1 cellular context compared by ENCODE assay signal in the genomic region with DNA sequence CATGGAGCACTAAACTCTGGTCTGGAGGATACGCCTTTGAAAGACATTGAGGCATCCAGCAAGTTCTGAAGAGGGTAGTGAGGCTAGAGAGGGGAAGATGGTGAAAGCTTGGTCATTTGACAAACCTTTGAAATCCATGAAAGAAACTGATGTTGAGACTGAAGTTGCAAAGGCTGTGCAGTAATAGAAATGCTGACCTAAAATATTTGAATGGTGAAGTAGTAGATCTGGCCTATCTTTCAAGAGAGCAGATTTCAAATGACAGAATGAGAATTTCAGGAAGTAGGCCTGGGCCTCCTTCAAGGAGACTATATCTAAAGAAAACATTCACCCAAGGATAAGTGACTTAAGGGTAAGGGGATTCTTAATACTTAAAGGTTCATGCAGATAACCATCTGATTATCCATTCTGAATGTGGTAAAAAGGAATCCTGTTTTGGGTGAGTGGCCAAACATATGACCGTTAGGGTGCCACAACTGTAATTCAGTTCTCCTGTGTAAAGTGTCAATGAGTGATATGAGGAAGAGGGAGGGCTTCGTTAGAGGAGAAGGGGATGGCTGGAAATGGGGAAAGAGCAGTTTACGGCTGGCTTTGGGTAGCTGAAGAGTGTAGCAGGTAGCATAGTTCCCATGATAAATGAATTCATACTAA.
TF ChIP-seq lines count a peak whose summit lies in the region.

No MANE protein-coding gene starts in this region.

TF ChIP-seq in K562, 482 proteins besides CTCF, POLR2A, EP300 and RAD21 (continued from another document):
- TF ChIP-seq, protein P1, sequence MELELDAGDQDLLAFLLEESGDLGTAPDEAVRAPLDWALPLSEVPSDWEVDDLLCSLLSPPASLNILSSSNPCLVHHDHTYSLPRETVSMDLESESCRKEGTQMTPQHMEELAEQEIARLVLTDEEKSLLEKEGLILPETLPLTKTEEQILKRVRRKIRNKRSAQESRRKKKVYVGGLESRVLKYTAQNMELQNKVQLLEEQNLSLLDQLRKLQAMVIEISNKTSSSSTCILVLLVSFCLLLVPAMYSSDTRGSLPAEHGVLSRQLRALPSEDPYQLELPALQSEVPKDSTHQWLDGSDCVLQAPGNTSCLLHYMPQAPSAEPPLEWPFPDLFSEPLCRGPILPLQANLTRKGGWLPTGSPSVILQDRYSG (tag; conservative IDR thresholded peaks at IDR 0.05; ENCODE audit: low read depth): peak; percentile 50; the same call in 1 of the 2 replicates
- TF ChIP-seq, protein P2, sequence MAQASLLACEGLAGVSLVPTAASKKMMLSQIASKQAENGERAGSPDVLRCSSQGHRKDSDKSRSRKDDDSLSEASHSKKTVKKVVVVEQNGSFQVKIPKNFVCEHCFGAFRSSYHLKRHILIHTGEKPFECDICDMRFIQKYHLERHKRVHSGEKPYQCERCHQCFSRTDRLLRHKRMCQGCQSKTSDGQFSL (CRISPR knock-in tag; IDR thresholded peaks at IDR 0.05): no peak
- TF ChIP-seq, protein P2 (tag; IDR thresholded peaks at IDR 0.05): peak in 1 of 2 experiments; percentile 57; a peak in 1 of 4 replicates
- peak; percentile 36; the same call in 1 of the 2 replicates for TF ChIP-seq SMAD4 (CRISPR knock-in tag; conservative IDR thresholded peaks at IDR 0.05)
- no peak for TF ChIP-seq ATF1 (CRISPR knock-in tag; IDR thresholded peaks at IDR 0.05)
- no peak for TF ChIP-seq ATF1 (tag; IDR thresholded peaks at IDR 0.05)
- peak; percentile 60 for TF ChIP-seq PTRF (tag; IDR thresholded peaks at IDR 0.05)
- no peak for TF ChIP-seq CTBP1 (IDR thresholded peaks at IDR 0.05; ENCODE audit: borderline replicate concordance)
- TF ChIP-seq, protein P3, sequence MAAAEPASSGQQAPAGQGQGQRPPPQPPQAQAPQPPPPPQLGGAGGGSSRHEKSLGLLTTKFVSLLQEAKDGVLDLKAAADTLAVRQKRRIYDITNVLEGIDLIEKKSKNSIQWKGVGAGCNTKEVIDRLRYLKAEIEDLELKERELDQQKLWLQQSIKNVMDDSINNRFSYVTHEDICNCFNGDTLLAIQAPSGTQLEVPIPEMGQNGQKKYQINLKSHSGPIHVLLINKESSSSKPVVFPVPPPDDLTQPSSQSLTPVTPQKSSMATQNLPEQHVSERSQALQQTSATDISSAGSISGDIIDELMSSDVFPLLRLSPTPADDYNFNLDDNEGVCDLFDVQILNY (CRISPR knock-in tag; IDR thresholded peaks at IDR 0.05): no peak
- TF ChIP-seq HDAC2 (IDR thresholded peaks at IDR 0.05): no peak
- no peak for TF ChIP-seq NR4A1 (CRISPR knock-in tag; IDR thresholded peaks at IDR 0.05)
- TF ChIP-seq NR4A1 (tag; IDR thresholded peaks at IDR 0.05): peak; percentile 33; the same call in 1 of the 2 replicates
- TF ChIP-seq SPI1 (IDR thresholded peaks at IDR 0.05; ENCODE audit: borderline replicate concordance, low read depth, low read length): peak; percentile 4; the same call in 1 of the 2 replicates
- TF ChIP-seq XRCC5 (IDR thresholded peaks at IDR 0.05; ENCODE audit: low read depth, low read length): no peak
- TF ChIP-seq DDX20 (tag; IDR thresholded peaks at IDR 0.05; ENCODE audit: low read depth): 0 out of 2 replicates have a peak, but pooled peaks have one; percentile 58
- TF ChIP-seq ZFX (CRISPR knock-in tag; IDR thresholded peaks at IDR 0.05): peak; percentile 67
- TF ChIP-seq MTA3 (IDR thresholded peaks at IDR 0.05; ENCODE audit: borderline replicate concordance): no peak
- TF ChIP-seq BACH1 (tag; IDR thresholded peaks at IDR 0.05): peak; percentile 36; the same call in 1 of the 2 replicates
- TF ChIP-seq, protein P4, sequence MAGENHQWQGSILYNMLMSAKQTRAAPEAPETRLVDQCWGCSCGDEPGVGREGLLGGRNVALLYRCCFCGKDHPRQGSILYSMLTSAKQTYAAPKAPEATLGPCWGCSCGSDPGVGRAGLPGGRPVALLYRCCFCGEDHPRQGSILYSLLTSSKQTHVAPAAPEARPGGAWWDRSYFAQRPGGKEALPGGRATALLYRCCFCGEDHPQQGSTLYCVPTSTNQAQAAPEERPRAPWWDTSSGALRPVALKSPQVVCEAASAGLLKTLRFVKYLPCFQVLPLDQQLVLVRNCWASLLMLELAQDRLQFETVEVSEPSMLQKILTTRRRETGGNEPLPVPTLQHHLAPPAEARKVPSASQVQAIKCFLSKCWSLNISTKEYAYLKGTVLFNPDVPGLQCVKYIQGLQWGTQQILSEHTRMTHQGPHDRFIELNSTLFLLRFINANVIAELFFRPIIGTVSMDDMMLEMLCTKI (IDR thresholded peaks at IDR 0.05; ENCODE audit: partially characterized antibody): no peak
- TF ChIP-seq, protein P5, sequence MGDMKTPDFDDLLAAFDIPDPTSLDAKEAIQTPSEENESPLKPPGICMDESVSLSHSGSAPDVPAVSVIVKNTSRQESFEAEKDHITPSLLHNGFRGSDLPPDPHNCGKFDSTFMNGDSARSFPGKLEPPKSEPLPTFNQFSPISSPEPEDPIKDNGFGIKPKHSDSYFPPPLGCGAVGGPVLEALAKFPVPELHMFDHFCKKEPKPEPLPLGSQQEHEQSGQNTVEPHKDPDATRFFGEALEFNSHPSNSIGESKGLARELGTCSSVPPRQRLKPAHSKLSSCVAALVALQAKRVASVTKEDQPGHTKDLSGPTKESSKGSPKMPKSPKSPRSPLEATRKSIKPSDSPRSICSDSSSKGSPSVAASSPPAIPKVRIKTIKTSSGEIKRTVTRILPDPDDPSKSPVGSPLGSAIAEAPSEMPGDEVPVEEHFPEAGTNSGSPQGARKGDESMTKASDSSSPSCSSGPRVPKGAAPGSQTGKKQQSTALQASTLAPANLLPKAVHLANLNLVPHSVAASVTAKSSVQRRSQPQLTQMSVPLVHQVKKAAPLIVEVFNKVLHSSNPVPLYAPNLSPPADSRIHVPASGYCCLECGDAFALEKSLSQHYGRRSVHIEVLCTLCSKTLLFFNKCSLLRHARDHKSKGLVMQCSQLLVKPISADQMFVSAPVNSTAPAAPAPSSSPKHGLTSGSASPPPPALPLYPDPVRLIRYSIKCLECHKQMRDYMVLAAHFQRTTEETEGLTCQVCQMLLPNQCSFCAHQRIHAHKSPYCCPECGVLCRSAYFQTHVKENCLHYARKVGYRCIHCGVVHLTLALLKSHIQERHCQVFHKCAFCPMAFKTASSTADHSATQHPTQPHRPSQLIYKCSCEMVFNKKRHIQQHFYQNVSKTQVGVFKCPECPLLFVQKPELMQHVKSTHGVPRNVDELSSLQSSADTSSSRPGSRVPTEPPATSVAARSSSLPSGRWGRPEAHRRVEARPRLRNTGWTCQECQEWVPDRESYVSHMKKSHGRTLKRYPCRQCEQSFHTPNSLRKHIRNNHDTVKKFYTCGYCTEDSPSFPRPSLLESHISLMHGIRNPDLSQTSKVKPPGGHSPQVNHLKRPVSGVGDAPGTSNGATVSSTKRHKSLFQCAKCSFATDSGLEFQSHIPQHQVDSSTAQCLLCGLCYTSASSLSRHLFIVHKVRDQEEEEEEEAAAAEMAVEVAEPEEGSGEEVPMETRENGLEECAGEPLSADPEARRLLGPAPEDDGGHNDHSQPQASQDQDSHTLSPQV (IDR thresholded peaks at IDR 0.05): peak; percentile 81
- TF ChIP-seq RCOR1 (IDR thresholded peaks at IDR 0.05; ENCODE audit: borderline replicate concordance in 1 of 2, low read depth in 2 of 2, low read length in 2 of 2): no peak
- no peak for TF ChIP-seq ZC3H4 (CRISPR knock-in tag; IDR thresholded peaks at IDR 0.05; ENCODE audit: borderline replicate concordance)
- peak; percentile 30; the same call in 1 of the 2 replicates for TF ChIP-seq TCF3 (CRISPR knock-in tag; IDR thresholded peaks at IDR 0.05)
- 0 out of 2 replicates have a peak, but pooled peaks have one; percentile 14 for TF ChIP-seq ARID1B (IDR thresholded peaks at IDR 0.05)
- TF ChIP-seq IFI16 (CRISPR knock-in tag; IDR thresholded peaks at IDR 0.05): no peak
- TF ChIP-seq, protein P6, sequence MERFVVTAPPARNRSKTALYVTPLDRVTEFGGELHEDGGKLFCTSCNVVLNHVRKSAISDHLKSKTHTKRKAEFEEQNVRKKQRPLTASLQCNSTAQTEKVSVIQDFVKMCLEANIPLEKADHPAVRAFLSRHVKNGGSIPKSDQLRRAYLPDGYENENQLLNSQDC (CRISPR knock-in tag; IDR thresholded peaks at IDR 0.05): no peak
- peak; percentile 43; the same call in 1 of the 2 replicates for TF ChIP-seq DMBX1 (CRISPR knock-in tag; IDR thresholded peaks at IDR 0.05; ENCODE audit: borderline replicate concordance)
- TF ChIP-seq, protein P7, sequence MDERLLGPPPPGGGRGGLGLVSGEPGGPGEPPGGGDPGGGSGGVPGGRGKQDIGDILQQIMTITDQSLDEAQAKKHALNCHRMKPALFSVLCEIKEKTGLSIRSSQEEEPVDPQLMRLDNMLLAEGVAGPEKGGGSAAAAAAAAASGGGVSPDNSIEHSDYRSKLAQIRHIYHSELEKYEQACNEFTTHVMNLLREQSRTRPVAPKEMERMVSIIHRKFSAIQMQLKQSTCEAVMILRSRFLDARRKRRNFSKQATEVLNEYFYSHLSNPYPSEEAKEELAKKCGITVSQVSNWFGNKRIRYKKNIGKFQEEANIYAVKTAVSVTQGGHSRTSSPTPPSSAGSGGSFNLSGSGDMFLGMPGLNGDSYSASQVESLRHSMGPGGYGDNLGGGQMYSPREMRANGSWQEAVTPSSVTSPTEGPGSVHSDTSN (CRISPR knock-in tag; IDR thresholded peaks at IDR 0.05; ENCODE audit: low read depth): no peak
- TF ChIP-seq, protein P7 (tag; conservative IDR thresholded peaks at IDR 0.05; ENCODE audit: low read depth): peak; percentile 40; the same call in 1 of the 2 replicates
- TF ChIP-seq ADNP (tag; IDR thresholded peaks at IDR 0.05): no peak
- TF ChIP-seq MAFG (tag; conservative IDR thresholded peaks at IDR 0.05): no peak
- peak; percentile 36 for TF ChIP-seq ZNF644 (tag; IDR thresholded peaks at IDR 0.05; ENCODE audit: low read depth)
- TF ChIP-seq, protein P8, sequence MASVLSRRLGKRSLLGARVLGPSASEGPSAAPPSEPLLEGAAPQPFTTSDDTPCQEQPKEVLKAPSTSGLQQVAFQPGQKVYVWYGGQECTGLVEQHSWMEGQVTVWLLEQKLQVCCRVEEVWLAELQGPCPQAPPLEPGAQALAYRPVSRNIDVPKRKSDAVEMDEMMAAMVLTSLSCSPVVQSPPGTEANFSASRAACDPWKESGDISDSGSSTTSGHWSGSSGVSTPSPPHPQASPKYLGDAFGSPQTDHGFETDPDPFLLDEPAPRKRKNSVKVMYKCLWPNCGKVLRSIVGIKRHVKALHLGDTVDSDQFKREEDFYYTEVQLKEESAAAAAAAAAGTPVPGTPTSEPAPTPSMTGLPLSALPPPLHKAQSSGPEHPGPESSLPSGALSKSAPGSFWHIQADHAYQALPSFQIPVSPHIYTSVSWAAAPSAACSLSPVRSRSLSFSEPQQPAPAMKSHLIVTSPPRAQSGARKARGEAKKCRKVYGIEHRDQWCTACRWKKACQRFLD (CRISPR knock-in tag; IDR thresholded peaks at IDR 0.05): peak; percentile 73
- 0 out of 2 replicates have a peak, but pooled peaks have one; percentile 12 for TF ChIP-seq ZNF134 (CRISPR knock-in tag; conservative IDR thresholded peaks at IDR 0.05)
- no peak for TF ChIP-seq RAD51 (IDR thresholded peaks at IDR 0.05; ENCODE audit: borderline replicate concordance, low read depth)
- 0 out of 2 replicates have a peak, but pooled peaks have one; percentile 19 for TF ChIP-seq DPF2 (IDR thresholded peaks at IDR 0.05)
- TF ChIP-seq, protein P9, sequence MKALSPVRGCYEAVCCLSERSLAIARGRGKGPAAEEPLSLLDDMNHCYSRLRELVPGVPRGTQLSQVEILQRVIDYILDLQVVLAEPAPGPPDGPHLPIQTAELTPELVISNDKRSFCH (CRISPR knock-in tag; IDR thresholded peaks at IDR 0.05): no peak
- TF ChIP-seq, protein P9 (tag; IDR thresholded peaks at IDR 0.05): peak; percentile 68
- TF ChIP-seq RBM25 (IDR thresholded peaks at IDR 0.05; ENCODE audit: low read depth, low read length, severe bottlenecking): no peak
- TF ChIP-seq CXXC5 (CRISPR knock-in tag; IDR thresholded peaks at IDR 0.05): peak; percentile 39; the same call in 1 of the 2 replicates
- TF ChIP-seq FOXM1 (IDR thresholded peaks at IDR 0.05; ENCODE audit: low read depth): 0 out of 2 replicates have a peak, but pooled peaks have one; percentile 12
- TF ChIP-seq FOXM1 (CRISPR knock-in tag; IDR thresholded peaks at IDR 0.05; ENCODE audit: low read depth): no peak
